In genomic region chr3:72154391-72155300, GRCh38 we compare ENCODE assay signal across 15 cellular contexts.
A peak's percentile ranks its signal among the peaks of the same experiment; 100 is the strongest.
DNase-seq lines count a peak whose midpoint lies in the region; ATAC-seq and TF ChIP-seq lines count a peak whose summit lies in the region.
"Had no signal": no experiment of that assay in that cellular context is flagged by ENCODE, and none has a peak within 500 bp of the region (broad histone marks: within the 10 kb centered on the region; RNA-seq: fewer than 3 reads in every experiment).

No MANE protein-coding gene starts in this region.

- in situ Hi-C loops in brain microvascular endothelial cell (cut with HindIII; ENCODE audit: low pct_ligation_motif_present, low sequenced_read_pairs) (no loop called here), ACHN (cut with HindIII; ENCODE audit: low pct_ligation_motif_present, low pct_unique_long_range_greater_than_20kb, low sequenced_read_pairs) (no loop called here)

- DNase-seq in HFFc6 (no peak), brain microvascular endothelial cell (no peak), left kidney (ENCODE audit: low read depth, low spot score) (peak; percentile 44), stromal cell of bone marrow (ENCODE audit: low read depth) (peak; percentile 16), T-helper 9 cell (no peak), right atrium auricular region (ENCODE audit: low spot score) (no peak), ACHN (no peak)
- DNase-seq: activated CD4-positive, alpha-beta T cell treated with anti-CD3 and anti-CD28 coated beads, Interleukin-2, amount 50 U/mL, for 4 hours; CD4-positive, alpha-beta T cell; central memory CD4-positive, alpha-beta T cell; GF-D8; stimulated activated CD4-positive, alpha-beta T cell treated with anti-CD3 and anti-CD28 coated beads, Interleukin-2, amount 100 ng/mL, for 48 hours had no signal

- H3K4me1 Mint-ChIP-seq in HFFc6 (ENCODE audit: low read depth): peaks cover 35% of the 10 kb centered on the region

- H3K36me3 ChIP-seq in brain microvascular endothelial cell (replicated peaks) (no peaks in the 10 kb centered on the region), right atrium auricular region (no peaks in the 10 kb centered on the region)

- TF ChIP-seq CTCF in HFFc6 (IDR thresholded peaks at IDR 0.05) (no peak), brain microvascular endothelial cell (IDR thresholded peaks at IDR 0.05; ENCODE audit: low read depth, low read length, missing control alignments) (no peak), right atrium auricular region (IDR thresholded peaks at IDR 0.05) (no peak)

- peak overlapping the region; percentile 17 for H3K27ac ChIP-seq in brain microvascular endothelial cell
- peak overlapping the region in 1 of 2 donors; percentile 28 for H3K27ac ChIP-seq in right atrium auricular region

- no peaks in the 10 kb centered on the region for H3K36me3 Mint-ChIP-seq in HFFc6 (ENCODE audit: low read depth)

- H3K4me3 ChIP-seq in brain microvascular endothelial cell (ENCODE audit: low read depth, low read length) (no peak overlapping the region), right atrium auricular region (no peak overlapping the region)

- ATAC-seq in GM21737 (IDR thresholded peaks at IDR 0.05; ENCODE audit: unreplicated experiment): no peak
- ATAC-seq: activated T-helper 17 cell treated with anti-CD3 and anti-CD28 coated beads, Interleukin-2, amount 50 U/mL, for 72 hours; HCT116 had no signal

- H3K4me3 Mint-ChIP-seq in HFFc6: no peak overlapping the region
- H3K4me3 Mint-ChIP-seq: activated T-helper 17 cell treated with anti-CD3 and anti-CD28 coated beads, Interleukin-2, amount 50 U/mL, for 72 hours; CD4-positive, alpha-beta T cell had no signal

- no peaks in the 10 kb centered on the region for H3K9me3 Mint-ChIP-seq in HFFc6
- H3K9me3 Mint-ChIP-seq: activated T-helper 17 cell treated with anti-CD3 and anti-CD28 coated beads, Interleukin-2, amount 50 U/mL, for 72 hours; CD4-positive, alpha-beta T cell had no signal

- H3K27me3 Mint-ChIP-seq in HFFc6 (ENCODE audit: insufficient read depth): peaks cover 4% of the 10 kb centered on the region
- H3K27me3 Mint-ChIP-seq: CD4-positive, alpha-beta T cell had no signal

- H3K27me3 ChIP-seq in brain microvascular endothelial cell (replicated peaks): no peaks in the 10 kb centered on the region
- no peaks in the 10 kb centered on the region for H3K27me3 ChIP-seq in right atrium auricular region

- H3K27ac Mint-ChIP-seq in HFFc6: peak overlapping the region; percentile 85
- H3K27ac Mint-ChIP-seq: CD4-positive, alpha-beta T cell had no signal

- no peaks in the 10 kb centered on the region for H3K9me3 ChIP-seq in right atrium auricular region

- H3K4me1 ChIP-seq in right atrium auricular region: peaks cover 0 to 33% of the 10 kb centered on the region in 2 donors

Comparison
In these comparisons a context has a peak if more than half of its experiments do, and no peak if none do; other contexts are left out.
1. DNase-seq: peak in left kidney (single experiment) and stromal cell of bone marrow (single experiment); none in HFFc6 (single experiment), brain microvascular endothelial cell (single experiment), T-helper 9 cell (single experiment), right atrium auricular region (single experiment) and ACHN (single experiment).